In the genomic region with DNA sequence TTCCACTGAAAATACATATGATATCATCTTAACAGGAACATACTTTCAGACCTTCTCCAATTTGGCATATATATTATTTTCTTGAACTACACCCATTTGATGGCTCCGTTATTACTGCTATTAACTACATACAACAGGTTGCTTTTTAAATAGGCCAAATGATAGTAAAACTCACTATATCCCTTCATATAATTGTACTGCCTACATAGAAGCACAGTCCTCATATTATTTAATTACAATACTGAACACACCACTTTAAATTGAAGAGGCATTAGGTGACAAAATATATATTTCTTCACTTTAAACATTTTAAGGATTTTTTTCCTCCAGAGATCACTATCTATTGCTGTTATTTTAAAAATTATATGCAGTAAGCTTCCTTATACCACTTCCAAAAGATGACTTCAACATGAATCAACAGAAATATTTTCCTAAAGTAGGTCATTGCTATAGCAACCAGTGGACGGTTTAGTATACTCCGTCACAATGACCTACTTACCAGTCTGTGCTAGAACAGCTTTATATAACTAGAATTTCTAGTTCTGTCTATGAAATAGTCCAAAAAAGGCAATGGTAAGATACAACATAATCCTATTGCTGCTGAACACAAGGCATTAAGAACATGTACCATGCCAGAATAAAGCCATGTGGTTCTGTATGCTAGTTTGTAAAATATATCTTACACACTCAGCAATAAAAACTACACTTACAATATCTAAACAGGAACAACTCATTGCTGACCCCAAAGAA, we compare ENCODE assay signal across 8 cellular contexts. TPM values are rescaled to one million over a fixed set of nuclear protein-coding genes. Genes with fewer than 3 reads are reported as not detected.
A peak's percentile ranks its signal among the peaks of the same experiment; 100 is the strongest.
DNase-seq lines count a peak whose midpoint lies in the region; ATAC-seq and TF ChIP-seq lines count a peak whose summit lies in the region.

No MANE protein-coding gene starts in this region.

- POLR2A ChIA-PET in naive thymus-derived CD4-positive, alpha-beta T cell (lab: Charles Lee) = no interaction called here

- CTCF ChIA-PET in activated naive CD4-positive, alpha-beta T cell treated with anti-CD3 and anti-CD28 coated beads for 36 hours (lab: Charles Lee) = interaction anchor here (0.6 kb wide), 2 partner anchors 28 to 751 kb away, joined by 3 to 5 read pairs; no protein-coding TSS in a partner anchor
- CTCF ChIA-PET in naive thymus-derived CD4-positive, alpha-beta T cell (lab: Charles Lee) = no interaction called here

- no peak overlapping the region for H3K4me3 Mint-ChIP-seq in activated naive CD4-positive, alpha-beta T cell treated with anti-CD3 and anti-CD28 coated beads for 36 hours
- H3K4me3 Mint-ChIP-seq in naive thymus-derived CD4-positive, alpha-beta T cell = peak overlapping the region in 1 of 10 donors; percentile 37

- no peak for TF ChIP-seq CTCF in epithelial cell of esophagus (IDR thresholded peaks at IDR 0.05; ENCODE audit: insufficient read depth, low read depth, low read length, missing control alignments)

- peaks cover 0 to 21% of the 10 kb centered on the region in 2 donors for H3K4me1 ChIP-seq in naive thymus-derived CD4-positive, alpha-beta T cell (ENCODE audit: control insufficient read depth in 2 of 2, insufficient read depth in 2 of 2, low read length in 2 of 2)

- intact Hi-C loops in activated naive CD4-positive, alpha-beta T cell treated with anti-CD3 and anti-CD28 coated beads for 36 hours (cut with micrococcal nuclease) = loop anchor here (2.0 kb wide), 1 partner anchor 41 kb away; the partner anchor contains the start of gene MTERF2
- intact Hi-C loops in naive thymus-derived CD4-positive, alpha-beta T cell (cut with micrococcal nuclease) = no loop called here

- no peaks in the 10 kb centered on the region for H3K27me3 ChIP-seq in naive thymus-derived CD4-positive, alpha-beta T cell (ENCODE audit: control insufficient read depth in 2 of 2, insufficient read depth in 2 of 2, low read length in 2 of 2)

- no peak overlapping the region for H3K9ac ChIP-seq in SK-N-MC (ENCODE audit: insufficient read length)

- H3K36me3 ChIP-seq in SK-N-MC (ENCODE audit: insufficient read depth, low read length) = no peaks in the 10 kb centered on the region
- no peaks in the 10 kb centered on the region for H3K36me3 ChIP-seq in naive thymus-derived CD4-positive, alpha-beta T cell (ENCODE audit: control insufficient read depth in 2 of 3, insufficient read depth in 3 of 3, low read length in 3 of 3)

- peak; percentile 7 for DNase-seq in activated naive CD4-positive, alpha-beta T cell treated with anti-CD3 and anti-CD28 coated beads for 36 hours
- DNase-seq in activated naive CD4-positive, alpha-beta T cell treated with Interleukin-2 at 50 U/mL for 16 hours = no peak
- DNase-seq in SK-N-MC (ENCODE audit: low read depth, low spot score) (peak; percentile 1), epithelial cell of esophagus (ENCODE audit: low read depth) (peak; percentile 94), NCI-H1105 (lab: John Stamatoyannopoulos, UW) (no peak)
- DNase-seq in naive thymus-derived CD4-positive, alpha-beta T cell = peak in 6 of 9 donors; percentile 21 to 48 (median 38)

- peaks cover 20% of the 10 kb centered on the region for H3K4me1 Mint-ChIP-seq in activated naive CD4-positive, alpha-beta T cell treated with anti-CD3 and anti-CD28 coated beads for 36 hours (ENCODE audit: low read depth)
- peaks cover 5 to 47% (median 32%) of the 10 kb centered on the region in 7 donors for H3K4me1 Mint-ChIP-seq in naive thymus-derived CD4-positive, alpha-beta T cell

- ATAC-seq in naive thymus-derived CD4-positive, alpha-beta T cell = peak; percentile 93
- ATAC-seq in GM19023 (IDR thresholded peaks at IDR 0.05; ENCODE audit: unreplicated experiment) (no peak), GM18502 (IDR thresholded peaks at IDR 0.05; ENCODE audit: poor library complexity, unreplicated experiment) (no peak)

- H3K9me3 Mint-ChIP-seq in activated naive CD4-positive, alpha-beta T cell treated with anti-CD3 and anti-CD28 coated beads for 36 hours = no peaks in the 10 kb centered on the region
- H3K9me3 Mint-ChIP-seq in naive thymus-derived CD4-positive, alpha-beta T cell = no peaks in the 10 kb centered on the region

- no peaks in the 10 kb centered on the region for H3K36me3 Mint-ChIP-seq in activated naive CD4-positive, alpha-beta T cell treated with anti-CD3 and anti-CD28 coated beads for 36 hours (ENCODE audit: low read depth)
- peaks cover 0 to 1% (median 0%) of the 10 kb centered on the region in 5 donors for H3K36me3 Mint-ChIP-seq in naive thymus-derived CD4-positive, alpha-beta T cell

- no peak overlapping the region for H3K27ac ChIP-seq in SK-N-MC
- H3K27ac ChIP-seq in naive thymus-derived CD4-positive, alpha-beta T cell (ENCODE audit: low read depth, low read length) = no peak overlapping the region

- peak overlapping the region; percentile 24 for H3K27ac Mint-ChIP-seq in activated naive CD4-positive, alpha-beta T cell treated with anti-CD3 and anti-CD28 coated beads for 36 hours
- peak overlapping the region in 7 of 9 donors; percentile 15 to 88 (median 76) for H3K27ac Mint-ChIP-seq in naive thymus-derived CD4-positive, alpha-beta T cell

- H3K9me3 ChIP-seq in SK-N-MC (ENCODE audit: low read depth, low read length) = no peaks in the 10 kb centered on the region
- H3K9me3 ChIP-seq in naive thymus-derived CD4-positive, alpha-beta T cell (ENCODE audit: control insufficient read depth in 2 of 3, low read length in 3 of 3) = no peaks in the 10 kb centered on the region

- H3K27me3 Mint-ChIP-seq in activated naive CD4-positive, alpha-beta T cell treated with anti-CD3 and anti-CD28 coated beads for 36 hours (ENCODE audit: low read depth) = no peaks in the 10 kb centered on the region
- no peaks in the 10 kb centered on the region for H3K27me3 Mint-ChIP-seq in naive thymus-derived CD4-positive, alpha-beta T cell

- H3K4me3 ChIP-seq in SK-N-MC (peak overlapping the region; percentile 13; the same call in 1 of the 2 replicates), epithelial cell of esophagus (ENCODE audit: low read length) (no peak overlapping the region)
- no peak overlapping the region for H3K4me3 ChIP-seq in naive thymus-derived CD4-positive, alpha-beta T cell (ENCODE audit: low read length)

RNA-seq across cellular contexts. Expression of gene MTERF2, which starts 40.5 kb away (rescaled TPM):
- 1 to 10 TPM; 5.2 to 6.5 TPM for total RNA-seq in activated naive CD4-positive, alpha-beta T cell treated with anti-CD3 and anti-CD28 coated beads for 36 hours
- total RNA-seq in naive thymus-derived CD4-positive, alpha-beta T cell = 10 to 100 TPM in 2 of 5 experiments, 1 to 10 TPM in 3; 7.1 to 12.9 (median 9.7) TPM
- 1 to 10 TPM; 9.9 TPM for polyA plus RNA-seq in naive thymus-derived CD4-positive, alpha-beta T cell

Comparison
In these comparisons a context has a peak if more than half of its experiments do, and no peak if none do; other contexts are left out.
1. DNase-seq: peak in activated naive CD4-positive, alpha-beta T cell treated with anti-CD3 and anti-CD28 coated beads for 36 hours (single experiment), SK-N-MC (single experiment), epithelial cell of esophagus (single experiment) and naive thymus-derived CD4-positive, alpha-beta T cell (6 of 9); none in activated naive CD4-positive, alpha-beta T cell treated with Interleukin-2 at 50 U/mL for 16 hours (single experiment) and NCI-H1105 (single experiment).